ENCODE assay signal across 22 cellular contexts in the genomic region with DNA sequence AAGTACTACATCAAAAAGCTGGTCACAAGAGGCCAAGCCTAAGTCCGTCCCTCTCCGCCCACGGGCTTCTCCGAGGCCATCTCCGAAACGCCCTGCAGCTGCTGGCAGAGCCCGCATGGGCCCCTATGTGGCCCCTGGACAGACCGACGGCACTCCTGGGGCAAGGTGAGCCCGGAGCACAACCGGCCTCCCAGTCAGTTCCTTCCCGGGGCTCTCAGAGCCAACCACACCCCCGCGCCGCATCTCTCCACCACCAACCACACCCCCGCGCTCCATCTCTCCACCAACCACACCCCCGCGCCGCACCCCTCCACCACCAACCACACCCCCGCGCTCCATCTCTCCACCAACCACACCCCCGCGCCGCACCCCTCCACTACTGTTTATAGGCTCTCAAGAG.
A peak's percentile ranks its signal among the peaks of the same experiment; 100 is the strongest.
DNase-seq lines count a peak whose midpoint lies in the region; FAIRE-seq and TF ChIP-seq lines count a peak whose summit lies in the region.
"Had no signal": no experiment of that assay in that cellular context is flagged by ENCODE, and none has a peak within 500 bp of the region (broad histone marks: within the 10 kb centered on the region; RNA-seq: fewer than 3 reads in every experiment).

No MANE protein-coding gene starts in this region.

- no peaks in the 10 kb centered on the region for H3K79me2 ChIP-seq in trophoblast cell (ENCODE audit: control insufficient read depth, insufficient read depth, low read length, poor library complexity)

- H3K27me3 ChIP-seq in trophoblast cell (ENCODE audit: insufficient read depth, low read length) (no peaks in the 10 kb centered on the region), testis (no peaks in the 10 kb centered on the region)
- H3K27me3 ChIP-seq: ascending aorta, gastrocnemius medialis, ovary had no signal

- no peak for FAIRE-seq in GM12891 (lab: Jason Lieb, UNC)
- FAIRE-seq: G401.6, GM12878 had no signal

- H4K8ac ChIP-seq in trophoblast cell (ENCODE audit: low read depth, low read length): no peak overlapping the region

- no peak for TF ChIP-seq POLR2A in erythroblast (IDR thresholded peaks at IDR 0.05; ENCODE audit: low read length)
- TF ChIP-seq POLR2A in GM12891 (IDR thresholded peaks at IDR 0.05; ENCODE audit: low read depth, low read length): no peak
- TF ChIP-seq POLR2A in testis (IDR thresholded peaks at IDR 0.05): no peak

- no peaks in the 10 kb centered on the region for H3K79me1 ChIP-seq in trophoblast cell (ENCODE audit: low read length)

- peak; percentile 38 for DNase-seq in GM13977 (ENCODE audit: low spot score)
- DNase-seq in MV-4-11 (lab: John Stamatoyannopoulos, UW): peak; percentile 14
- peak; percentile 21 to 37 for DNase-seq in erythroblast (lab: John Stamatoyannopoulos, UW)
- DNase-seq in trophoblast cell: peak; percentile 19 to 35
- no peak for DNase-seq in Kasumi-1 (lab: John Stamatoyannopoulos, UW)
- DNase-seq in stimulated activated CD4-positive, alpha-beta T cell treated with anti-CD3 and anti-CD28 coated beads, Interleukin-4, amount 100 ng/mL, for 4 hours: no peak
- DNase-seq in GM12891 (ENCODE audit: insufficient read length, low spot score): no peak
- no peak for DNase-seq in testis
- DNase-seq: activated CD4-positive, alpha-beta T cell treated with anti-CD3 and anti-CD28 coated beads for 36 hours; activated naive CD4-positive, alpha-beta T cell treated with anti-CD3 and anti-CD28 coated beads for 36 hours; Calu3; gastrocnemius medialis; NCI-H1417 treated with DMSO at 0.1 percent for 48 hours; NCI-H226; T1000 had no signal

- no peak overlapping the region for H3K4me2 ChIP-seq in trophoblast cell (ENCODE audit: low read length)
- H3K4me2 ChIP-seq: KMS-11, smooth muscle cell had no signal

- no peak overlapping the region for H2BK5ac ChIP-seq in trophoblast cell (ENCODE audit: low read depth, low read length, poor library complexity)

- intact Hi-C loops in testis (cut with DNase I; ENCODE audit: low total_unique reads): loop anchor here (10.0 kb wide), 1 partner anchor 303 kb away; no protein-coding TSS in a partner anchor

- H4K12ac ChIP-seq in trophoblast cell (ENCODE audit: low read depth, low read length): no peak overlapping the region

- in situ Hi-C loops in GM13977 (cut with MboI; ENCODE audit: low pct_unique_long_range_greater_than_20kb, low sequenced_read_pairs, unreplicated experiment): loop anchor here (10.0 kb wide), 1 partner anchor 303 kb away; no protein-coding TSS in a partner anchor

- 100% methylated on average over 5 of the region's 25 CpGs for WGBS in trophoblast cell (ENCODE audit: extremely low coverage, insufficient coverage, insufficient read length)
- 42 to 54% methylated on average over 25 of the region's 25 CpGs for WGBS in testis, 2 donors

- TF ChIP-seq CTCF in GM13977 (IDR thresholded peaks at IDR 0.05; ENCODE audit: extremely low read depth, insufficient read depth, missing control alignments) (no peak), testis (IDR thresholded peaks at IDR 0.05) (no peak)

- H3K4me3 ChIP-seq in trophoblast cell (ENCODE audit: low read depth, low read length) (no peak overlapping the region), testis (no peak overlapping the region)
- H3K4me3 ChIP-seq: ascending aorta, gastrocnemius medialis, GM12878, ovary, smooth muscle cell, thoracic aorta had no signal

- no peak overlapping the region for H3K4ac ChIP-seq in trophoblast cell (ENCODE audit: low read depth, low read length)

- H3K14ac ChIP-seq in trophoblast cell (ENCODE audit: low read length): no peak overlapping the region

- no peak overlapping the region for H3K9ac ChIP-seq in trophoblast cell (ENCODE audit: low read length)
- H3K9ac ChIP-seq: KMS-11 had no signal

- H2BK12ac ChIP-seq in trophoblast cell (ENCODE audit: low read length): no peak overlapping the region

- no peak overlapping the region for H2AFZ ChIP-seq in trophoblast cell (ENCODE audit: insufficient read depth, low read length, poor library complexity)

- H3K27ac ChIP-seq in trophoblast cell (ENCODE audit: low read depth, low read length): no peak overlapping the region
- no peak overlapping the region for H3K27ac ChIP-seq in testis
- H3K27ac ChIP-seq: ascending aorta, gastrocnemius medialis, KMS-11, thoracic aorta had no signal

- no peaks in the 10 kb centered on the region for H3K4me1 ChIP-seq in trophoblast cell (ENCODE audit: control insufficient read depth in 1 of 2, insufficient read depth in 2 of 2, low read length in 2 of 2)
- H3K4me1 ChIP-seq in testis: peaks cover 15% of the 10 kb centered on the region
- H3K4me1 ChIP-seq: ascending aorta had no signal

- peaks cover 0 to 6% of the 10 kb centered on the region in 2 experiments for H3K36me3 ChIP-seq in trophoblast cell (ENCODE audit: control insufficient read depth in 1 of 2, insufficient read depth in 2 of 2, low read length in 2 of 2)
- H3K36me3 ChIP-seq in testis (ENCODE audit: low read depth, missing control alignments): no peaks in the 10 kb centered on the region
- H3K36me3 ChIP-seq: gastrocnemius medialis, ovary, thoracic aorta had no signal

- no peak overlapping the region for H4K91ac ChIP-seq in trophoblast cell (ENCODE audit: low read depth, low read length)

- no peak overlapping the region for H3K18ac ChIP-seq in trophoblast cell (ENCODE audit: low read length)

- no peak overlapping the region for H2BK120ac ChIP-seq in trophoblast cell (ENCODE audit: insufficient read depth, low read length, poor library complexity)

- peaks cover 5% of the 10 kb centered on the region for H3K9me3 ChIP-seq in trophoblast cell (ENCODE audit: insufficient read depth, low read depth, low read length)
- no peaks in the 10 kb centered on the region for H3K9me3 ChIP-seq in testis
- H3K9me3 ChIP-seq: ascending aorta, gastrocnemius medialis, ovary, thoracic aorta had no signal

- H3K23ac ChIP-seq in trophoblast cell (ENCODE audit: low read length): no peak overlapping the region

- H2AK5ac ChIP-seq in trophoblast cell (ENCODE audit: low read length): no peak overlapping the region

TF ChIP-seq in GM12891, 5 proteins besides CTCF, POLR2A, EP300 and RAD21:
- TF ChIP-seq POU2F2 (IDR thresholded peaks at IDR 0.05; ENCODE audit: low read depth, low read length): no peak
- no peak for TF ChIP-seq POLR2AphosphoS5 (IDR thresholded peaks at IDR 0.05; ENCODE audit: low read depth, low read length)
- no peak for TF ChIP-seq PAX5 (IDR thresholded peaks at IDR 0.05; ENCODE audit: insufficient read depth, low read length, severe bottlenecking)
- TF ChIP-seq TAF1 (IDR thresholded peaks at IDR 0.05; ENCODE audit: low read depth, low read length): no peak
- no peak for TF ChIP-seq SPI1 (IDR thresholded peaks at IDR 0.05; ENCODE audit: low read depth, low read length)

Comparison
In these comparisons a context has a peak if more than half of its experiments do, and no peak if none do; other contexts are left out.
1. DNase-seq: peak in GM13977 (single experiment), MV-4-11 (single experiment), erythroblast (2 of 2) and trophoblast cell (2 of 2); none in Kasumi-1 (0 of 2), stimulated activated CD4-positive, alpha-beta T cell treated with anti-CD3 and anti-CD28 coated beads, Interleukin-4, amount 100 ng/mL, for 4 hours (0 of 2), GM12891 (single experiment) and testis (single experiment).